Comparison of ENCODE assay signal across 1 cellular context in the genomic region with DNA sequence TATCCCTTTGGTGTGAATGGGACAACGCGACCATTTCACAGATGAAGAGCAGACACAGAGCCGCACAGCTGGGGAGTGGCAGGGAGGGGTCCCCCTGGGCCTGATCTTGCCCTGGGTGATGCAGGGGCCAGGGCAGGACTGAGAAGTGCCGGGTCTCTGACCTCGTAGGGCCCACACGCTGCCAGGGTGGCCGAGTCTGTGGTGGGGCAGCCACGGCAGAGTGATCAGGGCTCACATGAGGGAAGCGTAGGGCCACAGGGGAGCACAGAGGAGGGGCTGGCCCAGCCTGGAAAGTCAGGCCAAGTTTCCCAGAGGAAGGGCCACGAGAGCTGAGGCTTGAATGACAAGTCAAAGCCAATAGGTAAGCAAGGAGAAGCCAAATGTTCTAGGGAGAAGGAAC.
TF ChIP-seq lines count a peak whose summit lies in the region.

No MANE protein-coding gene starts in this region.

TF ChIP-seq in GM23338, 12 proteins besides CTCF, POLR2A, EP300 and RAD21 (continued from another document):
- TF ChIP-seq, protein P1, sequence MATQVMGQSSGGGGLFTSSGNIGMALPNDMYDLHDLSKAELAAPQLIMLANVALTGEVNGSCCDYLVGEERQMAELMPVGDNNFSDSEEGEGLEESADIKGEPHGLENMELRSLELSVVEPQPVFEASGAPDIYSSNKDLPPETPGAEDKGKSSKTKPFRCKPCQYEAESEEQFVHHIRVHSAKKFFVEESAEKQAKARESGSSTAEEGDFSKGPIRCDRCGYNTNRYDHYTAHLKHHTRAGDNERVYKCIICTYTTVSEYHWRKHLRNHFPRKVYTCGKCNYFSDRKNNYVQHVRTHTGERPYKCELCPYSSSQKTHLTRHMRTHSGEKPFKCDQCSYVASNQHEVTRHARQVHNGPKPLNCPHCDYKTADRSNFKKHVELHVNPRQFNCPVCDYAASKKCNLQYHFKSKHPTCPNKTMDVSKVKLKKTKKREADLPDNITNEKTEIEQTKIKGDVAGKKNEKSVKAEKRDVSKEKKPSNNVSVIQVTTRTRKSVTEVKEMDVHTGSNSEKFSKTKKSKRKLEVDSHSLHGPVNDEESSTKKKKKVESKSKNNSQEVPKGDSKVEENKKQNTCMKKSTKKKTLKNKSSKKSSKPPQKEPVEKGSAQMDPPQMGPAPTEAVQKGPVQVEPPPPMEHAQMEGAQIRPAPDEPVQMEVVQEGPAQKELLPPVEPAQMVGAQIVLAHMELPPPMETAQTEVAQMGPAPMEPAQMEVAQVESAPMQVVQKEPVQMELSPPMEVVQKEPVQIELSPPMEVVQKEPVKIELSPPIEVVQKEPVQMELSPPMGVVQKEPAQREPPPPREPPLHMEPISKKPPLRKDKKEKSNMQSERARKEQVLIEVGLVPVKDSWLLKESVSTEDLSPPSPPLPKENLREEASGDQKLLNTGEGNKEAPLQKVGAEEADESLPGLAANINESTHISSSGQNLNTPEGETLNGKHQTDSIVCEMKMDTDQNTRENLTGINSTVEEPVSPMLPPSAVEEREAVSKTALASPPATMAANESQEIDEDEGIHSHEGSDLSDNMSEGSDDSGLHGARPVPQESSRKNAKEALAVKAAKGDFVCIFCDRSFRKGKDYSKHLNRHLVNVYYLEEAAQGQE (IDR thresholded peaks at IDR 0.05; ENCODE audit: unreplicated experiment), result no peak
- TF ChIP-seq CREB1 (CRISPR knock-in tag; IDR thresholded peaks at IDR 0.05; ENCODE audit: low read depth), result no peak
- TF ChIP-seq NANOG (IDR thresholded peaks at IDR 0.05; ENCODE audit: borderline replicate concordance), result no peak
- no peak for TF ChIP-seq JUNB (IDR thresholded peaks at IDR 0.05; ENCODE audit: unreplicated experiment)
- no peak for TF ChIP-seq EZH2phosphoT487 (IDR thresholded peaks at IDR 0.05; ENCODE audit: unreplicated experiment)
- TF ChIP-seq, protein P2, sequence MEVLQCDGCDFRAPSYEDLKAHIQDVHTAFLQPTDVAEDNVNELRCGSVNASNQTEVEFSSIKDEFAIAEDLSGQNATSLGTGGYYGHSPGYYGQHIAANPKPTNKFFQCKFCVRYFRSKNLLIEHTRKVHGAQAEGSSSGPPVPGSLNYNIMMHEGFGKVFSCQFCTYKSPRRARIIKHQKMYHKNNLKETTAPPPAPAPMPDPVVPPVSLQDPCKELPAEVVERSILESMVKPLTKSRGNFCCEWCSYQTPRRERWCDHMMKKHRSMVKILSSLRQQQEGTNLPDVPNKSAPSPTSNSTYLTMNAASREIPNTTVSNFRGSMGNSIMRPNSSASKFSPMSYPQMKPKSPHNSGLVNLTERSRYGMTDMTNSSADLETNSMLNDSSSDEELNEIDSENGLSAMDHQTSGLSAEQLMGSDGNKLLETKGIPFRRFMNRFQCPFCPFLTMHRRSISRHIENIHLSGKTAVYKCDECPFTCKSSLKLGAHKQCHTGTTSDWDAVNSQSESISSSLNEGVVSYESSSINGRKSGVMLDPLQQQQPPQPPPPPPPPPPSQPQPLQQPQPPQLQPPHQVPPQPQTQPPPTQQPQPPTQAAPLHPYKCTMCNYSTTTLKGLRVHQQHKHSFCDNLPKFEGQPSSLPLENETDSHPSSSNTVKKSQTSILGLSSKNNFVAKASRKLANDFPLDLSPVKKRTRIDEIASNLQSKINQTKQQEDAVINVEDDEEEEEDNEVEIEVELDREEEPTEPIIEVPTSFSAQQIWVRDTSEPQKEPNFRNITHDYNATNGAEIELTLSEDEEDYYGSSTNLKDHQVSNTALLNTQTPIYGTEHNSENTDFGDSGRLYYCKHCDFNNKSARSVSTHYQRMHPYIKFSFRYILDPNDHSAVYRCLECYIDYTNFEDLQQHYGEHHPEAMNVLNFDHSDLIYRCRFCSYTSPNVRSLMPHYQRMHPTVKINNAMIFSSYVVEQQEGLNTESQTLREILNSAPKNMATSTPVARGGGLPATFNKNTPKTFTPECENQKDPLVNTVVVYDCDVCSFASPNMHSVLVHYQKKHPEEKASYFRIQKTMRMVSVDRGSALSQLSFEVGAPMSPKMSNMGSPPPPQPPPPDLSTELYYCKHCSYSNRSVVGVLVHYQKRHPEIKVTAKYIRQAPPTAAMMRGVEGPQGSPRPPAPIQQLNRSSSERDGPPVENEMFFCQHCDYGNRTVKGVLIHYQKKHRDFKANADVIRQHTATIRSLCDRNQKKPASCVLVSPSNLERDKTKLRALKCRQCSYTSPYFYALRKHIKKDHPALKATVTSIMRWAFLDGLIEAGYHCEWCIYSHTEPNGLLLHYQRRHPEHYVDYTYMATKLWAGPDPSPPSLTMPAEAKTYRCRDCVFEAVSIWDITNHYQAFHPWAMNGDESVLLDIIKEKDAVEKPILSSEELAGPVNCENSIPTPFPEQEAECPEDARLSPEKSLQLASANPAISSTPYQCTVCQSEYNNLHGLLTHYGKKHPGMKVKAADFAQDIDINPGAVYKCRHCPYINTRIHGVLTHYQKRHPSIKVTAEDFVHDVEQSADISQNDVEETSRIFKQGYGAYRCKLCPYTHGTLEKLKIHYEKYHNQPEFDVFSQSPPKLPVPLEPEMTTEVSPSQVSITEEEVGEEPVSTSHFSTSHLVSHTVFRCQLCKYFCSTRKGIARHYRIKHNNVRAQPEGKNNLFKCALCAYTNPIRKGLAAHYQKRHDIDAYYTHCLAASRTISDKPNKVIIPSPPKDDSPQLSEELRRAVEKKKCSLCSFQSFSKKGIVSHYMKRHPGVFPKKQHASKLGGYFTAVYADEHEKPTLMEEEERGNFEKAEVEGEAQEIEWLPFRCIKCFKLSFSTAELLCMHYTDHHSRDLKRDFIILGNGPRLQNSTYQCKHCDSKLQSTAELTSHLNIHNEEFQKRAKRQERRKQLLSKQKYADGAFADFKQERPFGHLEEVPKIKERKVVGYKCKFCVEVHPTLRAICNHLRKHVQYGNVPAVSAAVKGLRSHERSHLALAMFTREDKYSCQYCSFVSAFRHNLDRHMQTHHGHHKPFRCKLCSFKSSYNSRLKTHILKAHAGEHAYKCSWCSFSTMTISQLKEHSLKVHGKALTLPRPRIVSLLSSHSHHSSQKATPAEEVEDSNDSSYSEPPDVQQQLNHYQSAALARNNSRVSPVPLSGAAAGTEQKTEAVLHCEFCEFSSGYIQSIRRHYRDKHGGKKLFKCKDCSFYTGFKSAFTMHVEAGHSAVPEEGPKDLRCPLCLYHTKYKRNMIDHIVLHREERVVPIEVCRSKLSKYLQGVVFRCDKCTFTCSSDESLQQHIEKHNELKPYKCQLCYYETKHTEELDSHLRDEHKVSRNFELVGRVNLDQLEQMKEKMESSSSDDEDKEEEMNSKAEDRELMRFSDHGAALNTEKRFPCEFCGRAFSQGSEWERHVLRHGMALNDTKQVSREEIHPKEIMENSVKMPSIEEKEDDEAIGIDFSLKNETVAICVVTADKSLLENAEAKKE (CRISPR knock-in tag; IDR thresholded peaks at IDR 0.05), result no peak
- no peak for TF ChIP-seq ZNF331 (CRISPR knock-in tag; IDR thresholded peaks at IDR 0.05; ENCODE audit: low read depth)
- TF ChIP-seq EZH2 (IDR thresholded peaks at IDR 0.05; ENCODE audit: low read depth, unreplicated experiment), result no peak
- no peak for TF ChIP-seq ZNF114 (CRISPR knock-in tag; IDR thresholded peaks at IDR 0.05)
- no peak for TF ChIP-seq POLR2AphosphoS5 (IDR thresholded peaks at IDR 0.05; ENCODE audit: low read depth)
- TF ChIP-seq STAT1 (IDR thresholded peaks at IDR 0.05; ENCODE audit: unreplicated experiment), result no peak
TF ChIP-seq in GM23338: peak in this region for 0.
